8 cellular contexts compared by ENCODE assay signal in the genomic region with DNA sequence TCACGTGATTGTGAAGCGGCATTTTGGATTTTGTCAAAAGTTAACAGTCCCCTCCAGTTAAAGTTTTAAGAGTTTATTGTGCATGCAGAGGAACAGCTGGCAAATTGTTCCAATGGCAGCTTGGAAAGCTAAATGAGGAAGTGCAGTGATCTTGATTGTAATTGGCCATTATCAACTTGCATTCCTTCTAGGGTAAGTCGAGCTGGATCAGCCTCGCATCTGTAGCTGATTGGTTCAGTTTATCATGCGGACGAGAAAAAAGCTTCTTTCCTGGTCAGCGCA. TPM values are rescaled to one million over a fixed set of nuclear protein-coding genes. Genes with fewer than 3 reads are reported as not detected.
DNase-seq lines count a peak whose midpoint lies in the region; ATAC-seq and TF ChIP-seq lines count a peak whose summit lies in the region.

No MANE protein-coding gene starts in this region.

- peak overlapping the region; percentile 90 for H3K27ac Mint-ChIP-seq in central memory CD8-positive, alpha-beta T cell (ENCODE audit: low read depth)

- TF ChIP-seq POLR2A in right lobe of liver (IDR thresholded peaks at IDR 0.05): no peak

- H3K4me3 ChIP-seq in DOHH2 (ENCODE audit: low read length) (peak overlapping the region; percentile 82), OCI-LY3 (ENCODE audit: low read length) (peak overlapping the region; percentile 90), right lobe of liver (peak overlapping the region; percentile 79 to 95 (median 95)), thoracic aorta (peak overlapping the region; percentile 92)

- no peaks in the 10 kb centered on the region for H3K9me2 ChIP-seq in DOHH2 (replicated peaks; ENCODE audit: control insufficient read depth, low read length)

- H4K20me1 ChIP-seq in DOHH2 (ENCODE audit: control insufficient read depth, insufficient read depth, low read depth, low read length): peaks cover 10% of the 10 kb centered on the region
- H4K20me1 ChIP-seq in OCI-LY3 (ENCODE audit: insufficient read depth, low read length): no peaks in the 10 kb centered on the region

- no peaks in the 10 kb centered on the region for H3K9me3 Mint-ChIP-seq in central memory CD8-positive, alpha-beta T cell

- peaks cover 28% of the 10 kb centered on the region for H3K4me1 Mint-ChIP-seq in central memory CD8-positive, alpha-beta T cell

- peak overlapping the region; percentile 82 for H3K9ac ChIP-seq in OCI-LY3 (ENCODE audit: low read length)

- H3K4me1 ChIP-seq in DOHH2 (ENCODE audit: control insufficient read depth, low read length) (peaks cover 20% of the 10 kb centered on the region), OCI-LY3 (ENCODE audit: low read length) (peaks cover 9% of the 10 kb centered on the region; the same call in 1 of the 2 replicates), right lobe of liver (peaks cover 0 to 8% (median 3%) of the 10 kb centered on the region in 4 donors), thoracic aorta (ENCODE audit: control insufficient read depth in 1 of 2, low read depth in 2 of 2) (peaks cover 3 to 11% of the 10 kb centered on the region in 2 donors)

- H3K27ac ChIP-seq in DOHH2 (ENCODE audit: low read depth, low read length): peak overlapping the region; percentile 84
- H3K27ac ChIP-seq in OCI-LY3 (ENCODE audit: low read length): peak overlapping the region; percentile 49
- peak overlapping the region in 2 of 3 donors; percentile 69 to 71 for H3K27ac ChIP-seq in right lobe of liver
- H3K27ac ChIP-seq in thoracic aorta: peak overlapping the region in 1 of 2 donors; percentile 91

- H3K36me3 Mint-ChIP-seq in central memory CD8-positive, alpha-beta T cell (ENCODE audit: insufficient read depth): peaks cover 16% of the 10 kb centered on the region

- 2% methylated on average over 7 of the region's 7 CpGs for WGBS in right lobe of liver (ENCODE audit: insufficient coverage, low coverage, low lambda C conversion rate, missing lambda C conversion rate)

- no peak for TF ChIP-seq CTCF in DOHH2 (IDR thresholded peaks at IDR 0.05; ENCODE audit: low read depth, low read length, poor library complexity, severe bottlenecking)
- no peak for TF ChIP-seq CTCF in OCI-LY3 (IDR thresholded peaks at IDR 0.05; ENCODE audit: low read depth, low read length)
- no peak for TF ChIP-seq CTCF in right lobe of liver (IDR thresholded peaks at IDR 0.05)
- TF ChIP-seq CTCF in thoracic aorta (IDR thresholded peaks at IDR 0.05): no peak

- H3F3A ChIP-seq in DOHH2 (ENCODE audit: control insufficient read depth, insufficient read depth): peaks cover 2% of the 10 kb centered on the region; the same call in 1 of the 2 replicates

- intact Hi-C loops in right lobe of liver (cut with DNase I): no loop called here

- H3K27me3 ChIP-seq in DOHH2 (ENCODE audit: control insufficient read depth, low read length) (no peaks in the 10 kb centered on the region), OCI-LY3 (ENCODE audit: low read depth, low read length) (no peaks in the 10 kb centered on the region), right lobe of liver (no peaks in the 10 kb centered on the region), thoracic aorta (replicated peaks; ENCODE audit: insufficient read depth) (no peaks in the 10 kb centered on the region)

- peak overlapping the region; percentile 69 for H3K4me2 ChIP-seq in DOHH2 (ENCODE audit: low read length)
- H3K4me2 ChIP-seq in OCI-LY3 (ENCODE audit: low read length): peak overlapping the region; percentile 66

- H3K79me2 ChIP-seq in DOHH2 (ENCODE audit: control insufficient read depth, low read length): peaks cover 56% of the 10 kb centered on the region
- H3K79me2 ChIP-seq in OCI-LY3 (ENCODE audit: low read length): peaks cover 55% of the 10 kb centered on the region

- H3K9me3 ChIP-seq in DOHH2 (ENCODE audit: control insufficient read depth, insufficient read depth, low read length) (no peaks in the 10 kb centered on the region), OCI-LY3 (ENCODE audit: insufficient read depth, low read length) (no peaks in the 10 kb centered on the region), right lobe of liver (no peaks in the 10 kb centered on the region), thoracic aorta (no peaks in the 10 kb centered on the region)

- no peak for ATAC-seq in central memory CD8-positive, alpha-beta T cell (replicated peaks; ENCODE audit: extremely low read depth, poor library complexity, severe bottlenecking)
- ATAC-seq in right lobe of liver (peak in 1 of 4 donors; percentile 5), thoracic aorta (ENCODE audit: insufficient number of reproducible peaks, low FRiP score, low read depth) (no peak), GM19395 (IDR thresholded peaks at IDR 0.05; ENCODE audit: unreplicated experiment) (no peak), GM18498 (IDR thresholded peaks at IDR 0.05; ENCODE audit: unreplicated experiment) (no peak)

- H2AFZ ChIP-seq in OCI-LY3 (ENCODE audit: low read depth, low read length): no peak overlapping the region; the same call in 1 of the 2 replicates

- peak; percentile 59 for DNase-seq in H4 (ENCODE audit: low spot score)
- no peak for DNase-seq in central memory CD8-positive, alpha-beta T cell (ENCODE audit: low spot score in 2 of 2)
- no peak for DNase-seq in right lobe of liver
- DNase-seq in thoracic aorta (ENCODE audit: low spot score): no peak

- peaks cover 41% of the 10 kb centered on the region for H3K36me3 ChIP-seq in DOHH2 (ENCODE audit: control insufficient read depth, low read length)
- peaks cover 9% of the 10 kb centered on the region for H3K36me3 ChIP-seq in OCI-LY3 (replicated peaks; ENCODE audit: low read depth, low read length)
- no peaks in the 10 kb centered on the region for H3K36me3 ChIP-seq in right lobe of liver
- H3K36me3 ChIP-seq in thoracic aorta: no peaks in the 10 kb centered on the region

- no peaks in the 10 kb centered on the region for H3K27me3 Mint-ChIP-seq in central memory CD8-positive, alpha-beta T cell

- peak overlapping the region; percentile 96 for H3K4me3 Mint-ChIP-seq in central memory CD8-positive, alpha-beta T cell

RNA-seq across cellular contexts. Expression of a gene that starts 0.6 kb away (rescaled TPM):
- total RNA-seq in H4 (2014; rRNA removed; shearing (Covaris generic)): 2.0 and 2.7 TPM in 2 replicates
- total RNA-seq in right lobe of liver (1 to 10 TPM; 2.8 to 5.6 (median 4.0) TPM), thoracic aorta (10 to 100 TPM in 1 of 2 donors, 1 to 10 TPM in 1; 3.5 to 12.4 TPM)

RNA-seq across cellular contexts. Expression of a gene that starts 7.3 kb away (rescaled TPM):
- 1,624 and 1,916 TPM in 2 replicates for total RNA-seq in H4 (2014; rRNA removed; shearing (Covaris generic))
- total RNA-seq in right lobe of liver (1,000 to 10,000 TPM in 2 of 6 experiments, 100 to 1,000 TPM in 4; 134 to 1,633 (median 145) TPM), thoracic aorta (100 to 1,000 TPM; 137 to 776 TPM)

RNA-seq across cellular contexts. Expression of a gene that starts 26.8 kb away (rescaled TPM):
- total RNA-seq in H4 (2014; rRNA removed; shearing (Covaris generic)): 17.0 and 20.8 TPM in 2 replicates
- 10 to 100 TPM in 2 of 6 experiments, 1 to 10 TPM in 4; 6.6 to 12.3 (median 9.4) TPM for total RNA-seq in right lobe of liver
- total RNA-seq in thoracic aorta: 10 to 100 TPM; 28.4 to 54.9 TPM

RNA-seq across cellular contexts. Expression of a gene that starts 31.2 kb away (rescaled TPM):
- total RNA-seq in H4 (2014; rRNA removed; shearing (Covaris generic)): 13.6 and 14.7 TPM in 2 replicates
- total RNA-seq in right lobe of liver (1 to 10 TPM; 2.7 to 4.4 (median 3.1) TPM), thoracic aorta (10 to 100 TPM in 1 of 2 donors, 1 to 10 TPM in 1; 5.1 to 10.2 TPM)

RNA-seq across cellular contexts. Expression of a gene that starts 34.5 kb away (rescaled TPM):
- total RNA-seq in H4 (2014; rRNA removed; shearing (Covaris generic)): 30.5 and 32.6 TPM in 2 replicates
- 10 to 100 TPM; 10.1 to 16.7 (median 12.0) TPM for total RNA-seq in right lobe of liver
- total RNA-seq in thoracic aorta: 10 to 100 TPM; 42.3 to 48.2 TPM
